In the genomic region with DNA sequence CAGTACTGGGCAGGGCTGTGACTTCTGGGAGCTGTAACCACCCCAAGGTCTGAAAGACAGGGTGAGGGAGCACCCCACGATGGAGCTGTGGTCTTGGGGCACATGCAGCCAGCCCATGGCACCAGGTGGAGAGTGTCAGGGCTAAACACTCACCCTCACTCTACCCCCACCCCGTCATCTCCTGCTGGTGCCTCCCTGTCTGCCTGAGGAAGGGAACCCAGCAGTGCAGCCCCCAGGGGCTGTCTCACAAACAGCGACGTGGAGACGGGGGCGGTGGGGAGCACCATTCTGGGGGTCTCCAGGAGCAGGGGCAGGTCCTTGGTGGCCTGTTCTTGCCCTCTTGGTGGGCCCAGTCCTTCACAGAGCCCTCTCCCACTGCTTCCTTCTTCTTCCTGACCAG, we compare ENCODE assay signal across 27 cellular contexts.
"Had no signal": no experiment of that assay in that cellular context is flagged by ENCODE, and none has a peak within 500 bp of the region (broad histone marks: within the 10 kb centered on the region; RNA-seq: fewer than 3 reads in every experiment).

No MANE protein-coding gene starts in this region.

- H3K36me3 ChIP-seq: neutrophil, ovary, right lobe of liver, sigmoid colon, stomach, thoracic aorta, thyroid gland, tibial nerve, upper lobe of right lung, vagina had no signal

- H3K9ac ChIP-seq: parathyroid adenoma had no signal

- H3K27ac Mint-ChIP-seq: naive thymus-derived CD4-positive, alpha-beta T cell; natural killer cell; progenitor cell of endocrine pancreas; stimulated activated effector memory CD8-positive, alpha-beta T cell treated with anti-CD3 and anti-CD28 coated beads, Interleukin-12 subunit alpha, Interleukin-12 subunit beta, amount 100 ng/mL, for 72 hours; stimulated activated naive B cell treated with anti-CD40 and anti-IgM and Interleukin-4, amounts not matched to agents 10 μg/mL and 1 μg/mL and 100 μg/mL, for 72 hours; stimulated activated naive CD8-positive, alpha-beta T cell treated with anti-CD3 and anti-CD28 coated beads, Interleukin-15, Interleukin-2, amounts not matched to agents 100 ng/mL and 50 ng/mL, for 24 hours had no signal

- H3K9me3 ChIP-seq: neutrophil, ovary, psoas muscle, right lobe of liver, sigmoid colon, stomach, thoracic aorta, thyroid gland, tibial nerve, upper lobe of right lung, vagina had no signal

- H3K27me3 Mint-ChIP-seq: progenitor cell of endocrine pancreas; stimulated activated naive CD8-positive, alpha-beta T cell treated with anti-CD3 and anti-CD28 coated beads, Interleukin-15, Interleukin-2, amounts not matched to agents 100 ng/mL and 50 ng/mL, for 24 hours; type B pancreatic cell had no signal

- H3K27ac ChIP-seq: neutrophil, ovary, parathyroid adenoma, psoas muscle, right lobe of liver, sigmoid colon, stomach, thoracic aorta, thyroid gland, tibial nerve, upper lobe of right lung, vagina had no signal

- H3K9me3 Mint-ChIP-seq: naive thymus-derived CD4-positive, alpha-beta T cell; natural killer cell; nephron; stimulated activated effector memory CD8-positive, alpha-beta T cell treated with anti-CD3 and anti-CD28 coated beads, Interleukin-12 subunit alpha, Interleukin-12 subunit beta, amount 100 ng/mL, for 72 hours; stimulated activated naive B cell treated with anti-CD40 and anti-IgM and Interleukin-4, amounts not matched to agents 10 μg/mL and 1 μg/mL and 100 μg/mL, for 72 hours; stimulated activated naive CD8-positive, alpha-beta T cell treated with anti-CD3 and anti-CD28 coated beads, Interleukin-15, Interleukin-2, amounts not matched to agents 100 ng/mL and 50 ng/mL, for 24 hours; type B pancreatic cell had no signal

- H3K4me1 Mint-ChIP-seq: natural killer cell, nephron had no signal

- H2AFZ ChIP-seq: parathyroid adenoma had no signal

- ATAC-seq: naive thymus-derived CD4-positive, alpha-beta T cell; psoas muscle; right cardiac atrium; right lobe of liver; upper lobe of right lung had no signal

- H3K36me3 Mint-ChIP-seq: naive thymus-derived CD4-positive, alpha-beta T cell; natural killer cell; stimulated activated effector memory CD8-positive, alpha-beta T cell treated with anti-CD3 and anti-CD28 coated beads, Interleukin-12 subunit alpha, Interleukin-12 subunit beta, amount 100 ng/mL, for 72 hours; stimulated activated naive B cell treated with anti-CD40 and anti-IgM and Interleukin-4, amounts not matched to agents 10 μg/mL and 1 μg/mL and 100 μg/mL, for 72 hours; type B pancreatic cell had no signal

- H3K79me2 ChIP-seq: parathyroid adenoma had no signal

- H3K4me1 ChIP-seq: parathyroid adenoma, psoas muscle, right lobe of liver, sigmoid colon, stomach, thyroid gland, upper lobe of right lung had no signal

- H3K27me3 ChIP-seq: ovary, right lobe of liver, sigmoid colon, stomach, thyroid gland, tibial nerve, upper lobe of right lung, vagina had no signal

- H3K4me3 ChIP-seq: ovary, psoas muscle, right lobe of liver, sigmoid colon, stomach, thoracic aorta, thyroid gland, tibial nerve, upper lobe of right lung, vagina had no signal

- H3K4me3 Mint-ChIP-seq: natural killer cell; nephron; stimulated activated effector memory CD8-positive, alpha-beta T cell treated with anti-CD3 and anti-CD28 coated beads, Interleukin-12 subunit alpha, Interleukin-12 subunit beta, amount 100 ng/mL, for 72 hours; stimulated activated naive B cell treated with anti-CD40 and anti-IgM and Interleukin-4, amounts not matched to agents 10 μg/mL and 1 μg/mL and 100 μg/mL, for 72 hours; stimulated activated naive CD8-positive, alpha-beta T cell treated with anti-CD3 and anti-CD28 coated beads, Interleukin-15, Interleukin-2, amounts not matched to agents 100 ng/mL and 50 ng/mL, for 24 hours; type B pancreatic cell had no signal

- DNase-seq: naive thymus-derived CD4-positive, alpha-beta T cell; natural killer cell; ovary; psoas muscle; right cardiac atrium; sigmoid colon; small intestine; stimulated activated CD4-positive, alpha-beta T cell treated with anti-CD3 and anti-CD28 coated beads, Interleukin-15, amount 100 ng/mL, for 24 hours; stimulated activated CD4-positive, alpha-beta T cell treated with anti-CD3 and anti-CD28 coated beads, Interleukin-2, amount 100 ng/mL, for 24 hours; stimulated activated CD4-positive, alpha-beta T cell treated with anti-CD3 and anti-CD28 coated beads, Interleukin-2, amount 100 ng/mL, for 48 hours; stimulated activated CD4-positive, alpha-beta T cell treated with anti-CD3 and anti-CD28 coated beads, Interleukin-4, amount 100 ng/mL, for 24 hours; stimulated activated naive B cell treated with anti-CD40 and anti-IgM and Interleukin-4, amounts not matched to agents 10 μg/mL and 1 μg/mL and 100 μg/mL, for 72 hours; stimulated activated naive CD4-positive, alpha-beta T cell treated with Interleukin-2 at 50 U/mL for 16 hours; stomach; thyroid gland; upper lobe of right lung had no signal
